ENCODE assay signal across 2 cellular contexts in the genomic region with DNA sequence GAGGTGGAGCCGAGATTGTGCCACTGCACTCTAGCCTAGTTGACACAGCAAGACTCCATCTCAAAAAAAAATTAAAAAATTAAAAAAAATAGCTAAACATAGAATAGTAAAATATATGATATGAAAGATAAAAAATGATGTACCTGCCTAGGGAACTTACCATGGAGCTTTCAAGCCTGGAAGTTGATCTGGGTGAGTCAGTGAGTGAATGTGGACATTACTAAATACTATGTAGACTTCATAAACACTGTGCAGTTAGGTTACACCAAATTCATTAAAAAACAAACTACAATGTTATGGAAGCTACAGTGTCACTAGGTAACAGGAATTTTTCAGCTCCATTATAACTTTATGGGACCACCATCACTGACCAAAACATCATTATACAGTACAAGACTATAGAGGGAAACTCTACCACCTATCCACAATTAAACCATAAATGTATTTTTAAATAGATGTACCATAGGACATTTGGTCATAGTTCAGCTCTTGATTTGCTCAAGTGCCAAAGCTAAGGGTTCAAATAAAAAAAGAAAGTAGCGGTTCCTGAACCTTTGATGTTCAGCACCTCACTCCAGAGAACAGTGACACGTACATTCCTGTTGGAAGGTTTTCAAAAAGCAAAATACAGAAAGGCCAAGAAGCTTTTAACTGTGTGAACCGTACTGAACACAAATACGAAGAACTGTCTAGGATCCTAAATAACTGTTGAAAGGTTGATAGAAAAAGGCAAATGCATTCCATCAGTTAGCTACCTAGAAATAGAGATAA.
A peak's percentile ranks its signal among the peaks of the same experiment; 100 is the strongest.
TF ChIP-seq lines count a peak whose summit lies in the region.

No MANE protein-coding gene starts in this region.

TF ChIP-seq in HEK293, 187 proteins besides CTCF, POLR2A, EP300 and RAD21:
- TF ChIP-seq ZNF514 (tag by site-specific recombination; IDR thresholded peaks at IDR 0.05) (no peak), REST (tag by site-specific recombination; IDR thresholded peaks at IDR 0.05) (peak; percentile 54; the same call in 1 of the 2 replicates), GLIS2 (tag by site-specific recombination; IDR thresholded peaks at IDR 0.05) (no peak), ZNF747 (tag by site-specific recombination; IDR thresholded peaks at IDR 0.05) (no peak), HOXC10 (CRISPR knock-in tag; IDR thresholded peaks at IDR 0.05) (no peak), ZFP69B (tag by site-specific recombination; IDR thresholded peaks at IDR 0.05) (no peak), INSM2 (tag by site-specific recombination; IDR thresholded peaks at IDR 0.05) (no peak)

TF ChIP-seq in liver, 16 proteins besides CTCF, POLR2A, EP300 and RAD21:
- TF ChIP-seq JUND (IDR thresholded peaks at IDR 0.05) (no peak), REST (IDR thresholded peaks at IDR 0.05) (peak; percentile 88)
